12 cellular contexts compared by ENCODE assay signal in the genomic region with DNA sequence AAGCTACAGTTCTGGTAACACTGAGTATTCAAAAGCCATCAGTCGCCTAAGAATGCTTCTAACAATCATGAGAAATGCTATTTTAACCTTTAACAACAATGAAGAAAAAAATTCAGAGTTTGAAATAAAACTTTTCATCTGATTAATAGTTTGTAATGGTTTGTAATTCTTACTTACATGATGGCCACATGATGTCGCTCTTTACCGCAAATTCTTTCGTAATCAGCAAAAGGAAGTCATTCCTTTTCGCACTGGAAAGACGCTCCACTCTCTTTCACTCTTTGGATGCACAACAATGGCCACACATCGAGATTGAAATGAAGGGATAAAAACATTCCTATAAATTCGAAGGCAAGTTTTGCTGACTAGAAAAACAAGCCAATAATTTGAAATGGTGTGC. TPM values are rescaled to one million over a fixed set of nuclear protein-coding genes. Genes with fewer than 3 reads are reported as not detected.
DNase-seq lines count a peak whose midpoint lies in the region; ATAC-seq, FAIRE-seq and TF ChIP-seq lines count a peak whose summit lies in the region.
"Had no signal": no experiment of that assay in that cellular context is flagged by ENCODE, and none has a peak within 500 bp of the region (broad histone marks: within the 10 kb centered on the region; RNA-seq: fewer than 3 reads in every experiment).

A gene with protein sequence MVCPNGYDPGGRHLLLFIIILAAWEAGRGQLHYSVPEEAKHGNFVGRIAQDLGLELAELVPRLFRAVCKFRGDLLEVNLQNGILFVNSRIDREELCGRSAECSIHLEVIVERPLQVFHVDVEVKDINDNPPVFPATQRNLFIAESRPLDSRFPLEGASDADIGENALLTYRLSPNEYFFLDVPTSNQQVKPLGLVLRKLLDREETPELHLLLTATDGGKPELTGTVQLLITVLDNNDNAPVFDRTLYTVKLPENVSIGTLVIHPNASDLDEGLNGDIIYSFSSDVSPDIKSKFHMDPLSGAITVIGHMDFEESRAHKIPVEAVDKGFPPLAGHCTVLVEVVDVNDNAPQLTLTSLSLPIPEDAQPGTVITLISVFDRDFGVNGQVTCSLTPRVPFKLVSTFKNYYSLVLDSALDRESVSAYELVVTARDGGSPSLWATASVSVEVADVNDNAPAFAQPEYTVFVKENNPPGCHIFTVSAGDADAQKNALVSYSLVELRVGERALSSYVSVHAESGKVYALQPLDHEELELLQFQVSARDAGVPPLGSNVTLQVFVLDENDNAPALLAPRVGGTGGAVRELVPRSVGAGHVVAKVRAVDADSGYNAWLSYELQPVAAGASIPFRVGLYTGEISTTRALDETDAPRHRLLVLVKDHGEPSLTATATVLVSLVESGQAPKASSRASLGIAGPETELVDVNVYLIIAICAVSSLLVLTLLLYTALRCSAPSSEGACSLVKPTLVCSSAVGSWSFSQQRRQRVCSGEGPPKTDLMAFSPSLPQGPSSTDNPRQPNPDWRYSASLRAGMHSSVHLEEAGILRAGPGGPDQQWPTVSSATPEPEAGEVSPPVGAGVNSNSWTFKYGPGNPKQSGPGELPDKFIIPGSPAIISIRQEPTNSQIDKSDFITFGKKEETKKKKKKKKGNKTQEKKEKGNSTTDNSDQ (plus strand): TSS at position 277 of the 400 bp plus-strand sequence. CDS start 115 bp downstream, at position 392.

- H3K9ac ChIP-seq in fibroblast of lung (ENCODE audit: insufficient read depth, low read length) (no peak within 1 kb of the TSS), skeletal muscle satellite cell (ENCODE audit: low read depth, low read length) (no peak within 1 kb of the TSS)

- in situ Hi-C loops in Panc1 (cut with HindIII; ENCODE audit: low pct_unique_long_range_greater_than_20kb, low sequenced_read_pairs), result no loop called here

- BruUV-seq in Panc1 (replicated peaks; lab: Mats Ljungman, UMichigan), result no TSS peak

- CTCF ChIA-PET in Panc1 (lab: Charles Lee), result interaction anchor here (0.6 kb wide), 1 partner anchor 322 kb away, joined by 3 read pairs; no protein-coding TSS in a partner anchor

- peak within 1 kb of the TSS; percentile 5; the same call in 1 of the 2 replicates for H3K4me3 ChIP-seq in H7 (ENCODE audit: insufficient read depth, low read depth, low read length)
- no peak within 1 kb of the TSS for H3K4me3 ChIP-seq in Panc1 (ENCODE audit: low read depth in 2 of 2, low read length in 2 of 2)
- H3K4me3 ChIP-seq in fibroblast of lung (replicated peaks in 1 of 4; ENCODE audit: control extremely low read depth in 1 of 4, insufficient read depth in 1 of 4, low read depth in 3 of 4, low read length in 4 of 4), result peak within 1 kb of the TSS in 2 of 4 experiments; percentile 16 to 43
- peak within 1 kb of the TSS; percentile 28 for H3K4me3 ChIP-seq in skeletal muscle satellite cell (ENCODE audit: low read length)
- H3K4me3 ChIP-seq: pancreas had no signal

- H3K27me3 ChIP-seq in H7 (ENCODE audit: control insufficient read depth, insufficient read depth, low read length) (no peaks in the 10 kb centered on the region), Panc1 (ENCODE audit: control insufficient read depth, insufficient read depth, low read length) (no peaks in the 10 kb centered on the region), fibroblast of lung (ENCODE audit: control insufficient read depth, insufficient read depth, low read length) (no peaks in the 10 kb centered on the region), skeletal muscle satellite cell (ENCODE audit: control insufficient read depth, insufficient read depth, low read length) (no peaks in the 10 kb centered on the region)
- H3K27me3 ChIP-seq: pancreas had no signal

- H3K4me1 ChIP-seq in Panc1 (ENCODE audit: control insufficient read depth, insufficient read depth, low read length) (no peaks in the 10 kb centered on the region), fibroblast of lung (ENCODE audit: control insufficient read depth, extremely low read depth, insufficient read depth, low read length) (no peaks in the 10 kb centered on the region), skeletal muscle satellite cell (ENCODE audit: control insufficient read depth, insufficient read depth, low read length) (no peaks in the 10 kb centered on the region)
- H3K4me1 ChIP-seq: pancreas had no signal

- POLR2A ChIA-PET in Panc1 (lab: Charles Lee), result no interaction called here

- no peak for ATAC-seq in Panc1

- peak within 1 kb of the TSS; percentile 29 for H2AFZ ChIP-seq in fibroblast of lung (ENCODE audit: low read length)

- intact Hi-C loops in Panc1 (cut with micrococcal nuclease; ENCODE audit: unreplicated experiment), result no loop called here

- no peak for FAIRE-seq in urothelium cell line (lab: Jason Lieb, UNC)
- FAIRE-seq: pancreas had no signal

- TF ChIP-seq CTCF in Panc1 (IDR thresholded peaks at IDR 0.05), result 0 out of 2 replicates have a peak, but pooled peaks have one; percentile 18
- peak in 1 of 2 donors; percentile 1 for TF ChIP-seq CTCF in fibroblast of lung (conservative IDR thresholded peaks at IDR 0.05 in 1 of 2, IDR thresholded peaks at IDR 0.05 in 1 of 2; ENCODE audit: low read depth in 1 of 2, low read length in 2 of 2)

- H3K9me3 ChIP-seq in Panc1 (ENCODE audit: control insufficient read depth, insufficient read depth, low read depth, low read length) (no peaks in the 10 kb centered on the region; the same call in 1 of the 2 replicates), fibroblast of lung (ENCODE audit: control insufficient read depth, insufficient read depth, low read depth, low read length) (no peaks in the 10 kb centered on the region), skeletal muscle satellite cell (replicated peaks; ENCODE audit: low read length) (no peaks in the 10 kb centered on the region)

- H3K4me2 ChIP-seq in fibroblast of lung (ENCODE audit: extremely low read depth, insufficient read depth, low read length) (no peak within 1 kb of the TSS), skeletal muscle satellite cell (ENCODE audit: low read length) (no peak within 1 kb of the TSS)

- no peaks in the 10 kb centered on the region for H3K79me2 ChIP-seq in fibroblast of lung (ENCODE audit: control insufficient read depth, insufficient read depth, low read length)

- no peaks in the 10 kb centered on the region for H4K20me1 ChIP-seq in fibroblast of lung (ENCODE audit: control insufficient read depth, extremely low read depth, insufficient read depth, low read length)

- no peak for DNase-seq in H7
- no peak for DNase-seq in Panc1 (ENCODE audit: low read depth, low spot score)
- peak; percentile 14 to 32 for DNase-seq in fibroblast of lung (ENCODE audit: low read depth in 2 of 2)
- DNase-seq in urothelium cell line (ENCODE audit: low spot score), result no peak
- DNase-seq in NCI-H1930 (lab: John Stamatoyannopoulos, UW), result no peak
- no peak for DNase-seq in nucleus accumbens (lab: John Stamatoyannopoulos, UW)
- DNase-seq: activated CD4-positive, alpha-beta T cell treated with anti-CD3 and anti-CD28 coated beads for 4 hours; activated naive CD4-positive, alpha-beta T cell treated with anti-CD3 and anti-CD28 coated beads for 36 hours; kidney glomerular epithelial cell; NCI-H2081 treated with DMSO at 0.1 percent for 48 hours; pancreas had no signal

- H3K27ac ChIP-seq in Panc1 (ENCODE audit: low read length), result no peak within 1 kb of the TSS
- no peak within 1 kb of the TSS for H3K27ac ChIP-seq in fibroblast of lung (ENCODE audit: insufficient read depth, low read length)
- H3K27ac ChIP-seq: pancreas had no signal

- H3K36me3 ChIP-seq in H7 (replicated peaks; ENCODE audit: control insufficient read depth, insufficient read depth, low read length), result no peaks in the 10 kb centered on the region
- H3K36me3 ChIP-seq in Panc1 (ENCODE audit: control insufficient read depth, insufficient read depth, low read length), result no peaks in the 10 kb centered on the region
- H3K36me3 ChIP-seq in fibroblast of lung (ENCODE audit: control insufficient read depth, insufficient read depth, low read length), result no peaks in the 10 kb centered on the region
- no peaks in the 10 kb centered on the region for H3K36me3 ChIP-seq in skeletal muscle satellite cell (ENCODE audit: insufficient read depth, low read length)
- H3K36me3 ChIP-seq: pancreas had no signal

RNA-seq across cellular contexts. Expression of the gene that starts here (rescaled TPM):
- total RNA-seq in H7 (2014; rRNA removed; shearing (Covaris generic)), result 0.28 and 0.37 TPM in 2 replicates
- total RNA-seq in Panc1 (2021; ENCODE audit: unreplicated experiment) (0.15 TPM), fibroblast of lung (0.26 and 2.1 TPM in 2 replicates)
- 0.15 TPM for polyA plus RNA-seq in Panc1 (2012; ENCODE audit: insufficient read length)
- polyA plus RNA-seq in fibroblast of lung, result 0.10 and 2.5 TPM in 2 replicates
- 0.18 and 2.1 TPM in 2 replicates for polyA plus RNA-seq in fibroblast of lung (2012)
- 1.6 TPM in 1 of 2 replicates, not detected in the other for polyA minus RNA-seq in fibroblast of lung (ENCODE audit: low replicate concordance)
- under 0.01 and 0.22 TPM in 2 replicates for total RNA-seq in skeletal muscle satellite cell (2012; rRNA removed)
- total RNA-seq: activated naive CD4-positive, alpha-beta T cell treated with anti-CD3 and anti-CD28 coated beads for 36 hours had no signal

Comparison
In these comparisons a context has a peak if more than half of its experiments do, and no peak if none do; other contexts are left out.
1. DNase-seq: peak in fibroblast of lung (2 of 2); none in H7 (single experiment), Panc1 (single experiment), urothelium cell line (single experiment), NCI-H1930 (0 of 2) and nucleus accumbens (0 of 56).
2. H3K4me3 ChIP-seq: peak in H7 (single experiment) and skeletal muscle satellite cell (single experiment); none in Panc1 (0 of 2).